ENCODE assay signal across 15 cellular contexts in genomic region chr11:61325649-61326414, GRCh38. TPM values are rescaled to one million over a fixed set of nuclear protein-coding genes. Genes with fewer than 3 reads are reported as not detected.
DNase-seq lines count a peak whose midpoint lies in the region; ATAC-seq and TF ChIP-seq lines count a peak whose summit lies in the region.
"Had no signal": no experiment of that assay in that cellular context is flagged by ENCODE, and none has a peak within 500 bp of the region (broad histone marks: within the 10 kb centered on the region; RNA-seq: fewer than 3 reads in every experiment).

No MANE protein-coding gene starts in this region.

- peaks cover 8% of the 10 kb centered on the region for H3K4me1 ChIP-seq in foreskin keratinocyte
- H3K4me1 ChIP-seq in psoas muscle = peaks cover 26% of the 10 kb centered on the region

- H3K27me3 ChIP-seq in foreskin keratinocyte (no peaks in the 10 kb centered on the region), psoas muscle (ENCODE audit: insufficient read depth in 3 of 3, low read length in 2 of 3) (no peaks in the 10 kb centered on the region), dorsolateral prefrontal cortex (no peaks in the 10 kb centered on the region)
- H3K27me3 ChIP-seq: hepatocyte had no signal

- intact Hi-C loops in psoas muscle (cut with DNase I) = no loop called here
- intact Hi-C loops in dorsolateral prefrontal cortex (cut with DNase I) = no loop called here

- H3K4me3 ChIP-seq in psoas muscle (no peak overlapping the region), dorsolateral prefrontal cortex (no peak overlapping the region)
- H3K4me3 ChIP-seq: hepatocyte had no signal

- TF ChIP-seq CTCF in foreskin keratinocyte (conservative IDR thresholded peaks at IDR 0.05) (no peak), psoas muscle (IDR thresholded peaks at IDR 0.05) (no peak), dorsolateral prefrontal cortex (IDR thresholded peaks at IDR 0.05 in 54 of 56, conservative IDR thresholded peaks at IDR 0.05 in 2 of 56; ENCODE audit: low read depth in 1 of 56, partially characterized antibody in 56 of 56) (no peak)

- DNase-seq in DMS79 treated with DMSO at 0.1 percent for 48 hours (lab: John Stamatoyannopoulos, UW) (peak; percentile 11), DMS79 (lab: John Stamatoyannopoulos, UW) (no peak), amniotic epithelial cell (ENCODE audit: low read depth) (peak; percentile 68), foreskin keratinocyte (peak in 1 of 2 donors; percentile 59), psoas muscle (no peak), NOMO-1 treated with DMSO at 0.1 percent for 48 hours (lab: John Stamatoyannopoulos, UW; ENCODE audit: unreplicated experiment) (no peak), dorsolateral prefrontal cortex (no peak)
- DNase-seq: activated CD8-positive, alpha-beta T cell treated with anti-CD3 and anti-CD28 coated beads, Interleukin-2, amount 10 ng/mL, durations not matched to agents 7 days and 5 days; activated gamma-delta T cell treated with Interleukin-2 at 50 U/mL for 16 hours; NCI-H1048; NCI-H2227 treated with DMSO at 0.1 percent for 48 hours had no signal

- 36 to 52% (median 36%) methylated on average over 2 of the region's 2 CpGs for WGBS in psoas muscle, 3 donors

- peaks cover 9 to 96% of the 10 kb centered on the region in 2 donors for H3K36me3 ChIP-seq in psoas muscle (ENCODE audit: insufficient read depth in 1 of 2, low read depth in 1 of 2)

- H3K27ac ChIP-seq in foreskin keratinocyte (no peak overlapping the region), psoas muscle (peak overlapping the region; percentile 61), dorsolateral prefrontal cortex (peak overlapping the region in 4 of 59 donors; percentile 2 to 29 (median 14))
- H3K27ac ChIP-seq: 22Rv1, hepatocyte had no signal

- peak; percentile 35 for ATAC-seq in foreskin keratinocyte
- ATAC-seq in psoas muscle = peak; percentile 36 to 67 (median 60)
- ATAC-seq in HG02642 (IDR thresholded peaks at IDR 0.05; ENCODE audit: poor library complexity, unreplicated experiment) = no peak
- ATAC-seq: activated CD8-positive, alpha-beta T cell treated with anti-CD3 and anti-CD28 coated beads, Interleukin-2, amount 10 ng/mL, durations not matched to agents 7 days and 5 days had no signal

- no peaks in the 10 kb centered on the region for H3K9me3 ChIP-seq in psoas muscle

RNA-seq across cellular contexts. Expression of gene DDB1, which starts 7.1 kb away (rescaled TPM):
- 188 and 189 TPM in 2 replicates for total RNA-seq in foreskin keratinocyte
- 144 and 146 TPM in 2 replicates for polyA plus RNA-seq in foreskin keratinocyte
- total RNA-seq in psoas muscle = 100 to 1,000 TPM; 156 to 187 (median 175) TPM
- polyA plus RNA-seq in psoas muscle = 100 to 1,000 TPM; 111 to 161 (median 131) TPM
- total RNA-seq in dorsolateral prefrontal cortex = 100 to 1,000 TPM; 141 to 239 (median 198) TPM

RNA-seq across cellular contexts. Expression of gene TKFC, which starts 7.2 kb away (rescaled TPM):
- total RNA-seq in foreskin keratinocyte (26.2 and 26.6 TPM in 2 replicates), psoas muscle (10 to 100 TPM; 10.9 to 30.4 (median 16.5) TPM), dorsolateral prefrontal cortex (10 to 100 TPM; 14.9 to 63.7 (median 32.2) TPM)
- polyA plus RNA-seq in foreskin keratinocyte (31.4 and 32.4 TPM in 2 replicates), psoas muscle (10 to 100 TPM in 1 of 3 donors, 1 to 10 TPM in 2; 7.2 to 17.6 (median 7.5) TPM)

RNA-seq across cellular contexts. Expression of gene VWCE, which starts 30.7 kb away (rescaled TPM):
- 0.25 and 0.48 TPM in 2 replicates for total RNA-seq in foreskin keratinocyte
- 0.46 and 0.48 TPM in 2 replicates for polyA plus RNA-seq in foreskin keratinocyte
- 1 to 10 TPM in 2 of 4 donors, under 1 TPM in 2; 0.84 to 1.4 (median 1.1) TPM for total RNA-seq in psoas muscle
- under 1 TPM; 0.23 to 0.57 (median 0.43) TPM for polyA plus RNA-seq in psoas muscle
- total RNA-seq in dorsolateral prefrontal cortex = 10 to 100 TPM in 35 of 120 experiments, 1 to 10 TPM in 85; 3.4 to 19.4 (median 8.3) TPM
- total RNA-seq: Daoy had no signal

RNA-seq across cellular contexts. Expression of gene CYB561A3, which starts 35.9 kb away (rescaled TPM):
- total RNA-seq in foreskin keratinocyte = 40.1 and 42.5 TPM in 2 replicates
- 43.0 and 44.7 TPM in 2 replicates for polyA plus RNA-seq in foreskin keratinocyte
- total RNA-seq in psoas muscle = 10 to 100 TPM; 10.3 to 20.6 (median 17.5) TPM
- polyA plus RNA-seq in psoas muscle = 10 to 100 TPM in 2 of 3 donors, 1 to 10 TPM in 1; 7.7 to 25.1 (median 12.1) TPM
- total RNA-seq in dorsolateral prefrontal cortex = 10 to 100 TPM in 119 of 120 experiments, 1 to 10 TPM in 1; 7.2 to 29.3 (median 19.0) TPM

RNA-seq across cellular contexts. Expression of gene TMEM138, which starts 36.3 kb away (rescaled TPM):
- 41.4 and 46.2 TPM in 2 replicates for total RNA-seq in foreskin keratinocyte
- polyA plus RNA-seq in foreskin keratinocyte = 74.4 and 78.1 TPM in 2 replicates
- 10 to 100 TPM; 12.9 to 28.9 (median 21.0) TPM for total RNA-seq in psoas muscle
- polyA plus RNA-seq in psoas muscle = 10 to 100 TPM; 25.2 to 37.0 (median 31.5) TPM
- 10 to 100 TPM; 18.4 to 51.8 (median 31.7) TPM for total RNA-seq in dorsolateral prefrontal cortex

Comparison
In these comparisons a context has a peak if more than half of its experiments do, and no peak if none do; other contexts are left out.
1. DNase-seq: peak in DMS79 treated with DMSO at 0.1 percent for 48 hours (single experiment) and amniotic epithelial cell (single experiment); none in DMS79 (single experiment), psoas muscle (0 of 2), NOMO-1 treated with DMSO at 0.1 percent for 48 hours (single experiment) and dorsolateral prefrontal cortex (0 of 10).